1 cellular context compared by ENCODE assay signal in genomic region chr16:57041182-57042156, GRCh38.
TF ChIP-seq lines count a peak whose summit lies in the region.

No MANE protein-coding gene starts in this region.

TF ChIP-seq in GM12878, 131 proteins besides CTCF, POLR2A, EP300 and RAD21 (continued from another document and continues in another):
- TF ChIP-seq E4F1 (IDR thresholded peaks at IDR 0.05; ENCODE audit: borderline replicate concordance, partially characterized antibody) (no peak), MYC (IDR thresholded peaks at IDR 0.05; ENCODE audit: insufficient read depth, insufficient read length, insufficient replicate concordance, low read length, severe bottlenecking) (no peak), ZNF592 (IDR thresholded peaks at IDR 0.05) (no peak), EZH2 (IDR thresholded peaks at IDR 0.05; ENCODE audit: borderline replicate concordance, control insufficient read depth, low read depth, low read length) (no peak), MTA2 (IDR thresholded peaks at IDR 0.05; ENCODE audit: low read depth) (peak; percentile 61; the same call in 1 of the 2 replicates), SIN3A (IDR thresholded peaks at IDR 0.05; ENCODE audit: low read depth, low read length) (no peak), GABPA (IDR thresholded peaks at IDR 0.05; ENCODE audit: low read depth) (no peak), ZNF622 (IDR thresholded peaks at IDR 0.05) (no peak), BACH1 (IDR thresholded peaks at IDR 0.05; ENCODE audit: borderline replicate concordance) (no peak), SKIL (IDR thresholded peaks at IDR 0.05; ENCODE audit: low read depth, poor library complexity, severe bottlenecking) (no peak), ZSCAN29 (IDR thresholded peaks at IDR 0.05) (0 out of 2 replicates have a peak, but pooled peaks have one; percentile 1), KAT2A (conservative IDR thresholded peaks at IDR 0.05; ENCODE audit: control insufficient read depth, low read depth, low read length) (no peak), ESRRA (IDR thresholded peaks at IDR 0.05; ENCODE audit: low read length) (no peak), ASH2L (IDR thresholded peaks at IDR 0.05; ENCODE audit: borderline replicate concordance, low read depth) (no peak), SMC3 (IDR thresholded peaks at IDR 0.05; ENCODE audit: borderline replicate concordance, low read length) (no peak), BRCA1 (IDR thresholded peaks at IDR 0.05; ENCODE audit: low read depth, low read length) (no peak), HDAC2 (IDR thresholded peaks at IDR 0.05) (no peak), FOS (IDR thresholded peaks at IDR 0.05; ENCODE audit: borderline replicate concordance, extremely low read depth, insufficient read length) (no peak), CREB1 (IDR thresholded peaks at IDR 0.05; ENCODE audit: low read depth) (no peak), NR2F1 (conservative IDR thresholded peaks at IDR 0.05) (no peak), FOXK2 (IDR thresholded peaks at IDR 0.05) (no peak), SUZ12 (IDR thresholded peaks at IDR 0.05; ENCODE audit: unreplicated experiment) (no peak), E2F8 (IDR thresholded peaks at IDR 0.05; ENCODE audit: low read depth, partially characterized antibody) (no peak), ZNF384 (IDR thresholded peaks at IDR 0.05; ENCODE audit: borderline replicate concordance, low read depth, low read length) (no peak), HCFC1 (IDR thresholded peaks at IDR 0.05; ENCODE audit: low read length) (no peak), NR2C1 (IDR thresholded peaks at IDR 0.05) (no peak), LARP7 (IDR thresholded peaks at IDR 0.05) (no peak), JUNB (IDR thresholded peaks at IDR 0.05) (no peak), YBX1 (IDR thresholded peaks at IDR 0.05) (0 out of 2 replicates have a peak, but pooled peaks have one; percentile 81), ZBED1 (IDR thresholded peaks at IDR 0.05; ENCODE audit: borderline replicate concordance) (no peak)
- TF ChIP-seq, protein P1, sequence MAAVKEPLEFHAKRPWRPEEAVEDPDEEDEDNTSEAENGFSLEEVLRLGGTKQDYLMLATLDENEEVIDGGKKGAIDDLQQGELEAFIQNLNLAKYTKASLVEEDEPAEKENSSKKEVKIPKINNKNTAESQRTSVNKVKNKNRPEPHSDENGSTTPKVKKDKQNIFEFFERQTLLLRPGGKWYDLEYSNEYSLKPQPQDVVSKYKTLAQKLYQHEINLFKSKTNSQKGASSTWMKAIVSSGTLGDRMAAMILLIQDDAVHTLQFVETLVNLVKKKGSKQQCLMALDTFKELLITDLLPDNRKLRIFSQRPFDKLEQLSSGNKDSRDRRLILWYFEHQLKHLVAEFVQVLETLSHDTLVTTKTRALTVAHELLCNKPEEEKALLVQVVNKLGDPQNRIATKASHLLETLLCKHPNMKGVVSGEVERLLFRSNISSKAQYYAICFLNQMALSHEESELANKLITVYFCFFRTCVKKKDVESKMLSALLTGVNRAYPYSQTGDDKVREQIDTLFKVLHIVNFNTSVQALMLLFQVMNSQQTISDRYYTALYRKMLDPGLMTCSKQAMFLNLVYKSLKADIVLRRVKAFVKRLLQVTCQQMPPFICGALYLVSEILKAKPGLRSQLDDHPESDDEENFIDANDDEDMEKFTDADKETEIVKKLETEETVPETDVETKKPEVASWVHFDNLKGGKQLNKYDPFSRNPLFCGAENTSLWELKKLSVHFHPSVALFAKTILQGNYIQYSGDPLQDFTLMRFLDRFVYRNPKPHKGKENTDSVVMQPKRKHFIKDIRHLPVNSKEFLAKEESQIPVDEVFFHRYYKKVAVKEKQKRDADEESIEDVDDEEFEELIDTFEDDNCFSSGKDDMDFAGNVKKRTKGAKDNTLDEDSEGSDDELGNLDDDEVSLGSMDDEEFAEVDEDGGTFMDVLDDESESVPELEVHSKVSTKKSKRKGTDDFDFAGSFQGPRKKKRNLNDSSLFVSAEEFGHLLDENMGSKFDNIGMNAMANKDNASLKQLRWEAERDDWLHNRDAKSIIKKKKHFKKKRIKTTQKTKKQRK (IDR thresholded peaks at IDR 0.05; ENCODE audit: low read depth, low read length), result no peak
- TF ChIP-seq, protein P2, sequence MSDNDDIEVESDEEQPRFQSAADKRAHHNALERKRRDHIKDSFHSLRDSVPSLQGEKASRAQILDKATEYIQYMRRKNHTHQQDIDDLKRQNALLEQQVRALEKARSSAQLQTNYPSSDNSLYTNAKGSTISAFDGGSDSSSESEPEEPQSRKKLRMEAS (IDR thresholded peaks at IDR 0.05; ENCODE audit: low read depth, low read length), result peak; percentile 52; the same call in 1 of the 2 replicates
- TF ChIP-seq, protein P3, sequence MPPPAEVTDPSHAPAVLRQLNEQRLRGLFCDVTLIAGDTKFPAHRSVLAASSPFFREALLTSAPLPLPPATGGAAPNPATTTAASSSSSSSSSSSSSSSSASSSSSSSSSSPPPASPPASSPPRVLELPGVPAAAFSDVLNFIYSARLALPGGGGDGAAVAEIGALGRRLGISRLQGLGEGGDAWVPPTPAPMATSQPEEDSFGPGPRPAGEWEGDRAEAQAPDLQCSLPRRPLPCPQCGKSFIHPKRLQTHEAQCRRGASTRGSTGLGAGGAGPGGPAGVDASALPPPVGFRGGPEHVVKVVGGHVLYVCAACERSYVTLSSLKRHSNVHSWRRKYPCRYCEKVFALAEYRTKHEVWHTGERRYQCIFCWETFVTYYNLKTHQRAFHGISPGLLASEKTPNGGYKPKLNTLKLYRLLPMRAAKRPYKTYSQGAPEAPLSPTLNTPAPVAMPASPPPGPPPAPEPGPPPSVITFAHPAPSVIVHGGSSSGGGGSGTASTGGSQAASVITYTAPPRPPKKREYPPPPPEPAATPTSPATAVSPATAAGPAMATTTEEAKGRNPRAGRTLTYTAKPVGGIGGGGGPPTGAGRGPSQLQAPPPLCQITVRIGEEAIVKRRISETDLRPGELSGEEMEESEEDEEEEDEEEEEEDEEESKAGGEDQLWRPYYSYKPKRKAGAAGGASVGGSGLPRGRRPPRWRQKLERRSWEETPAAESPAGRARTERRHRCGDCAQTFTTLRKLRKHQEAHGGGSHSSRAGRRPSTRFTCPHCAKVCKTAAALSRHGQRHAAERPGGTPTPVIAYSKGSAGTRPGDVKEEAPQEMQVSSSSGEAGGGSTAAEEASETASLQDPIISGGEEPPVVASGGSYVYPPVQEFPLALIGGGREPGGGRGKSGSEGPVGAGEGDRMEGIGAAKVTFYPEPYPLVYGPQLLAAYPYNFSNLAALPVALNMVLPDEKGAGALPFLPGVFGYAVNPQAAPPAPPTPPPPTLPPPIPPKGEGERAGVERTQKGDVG (CRISPR knock-in tag; IDR thresholded peaks at IDR 0.05), result no peak
- TF ChIP-seq, protein P4, sequence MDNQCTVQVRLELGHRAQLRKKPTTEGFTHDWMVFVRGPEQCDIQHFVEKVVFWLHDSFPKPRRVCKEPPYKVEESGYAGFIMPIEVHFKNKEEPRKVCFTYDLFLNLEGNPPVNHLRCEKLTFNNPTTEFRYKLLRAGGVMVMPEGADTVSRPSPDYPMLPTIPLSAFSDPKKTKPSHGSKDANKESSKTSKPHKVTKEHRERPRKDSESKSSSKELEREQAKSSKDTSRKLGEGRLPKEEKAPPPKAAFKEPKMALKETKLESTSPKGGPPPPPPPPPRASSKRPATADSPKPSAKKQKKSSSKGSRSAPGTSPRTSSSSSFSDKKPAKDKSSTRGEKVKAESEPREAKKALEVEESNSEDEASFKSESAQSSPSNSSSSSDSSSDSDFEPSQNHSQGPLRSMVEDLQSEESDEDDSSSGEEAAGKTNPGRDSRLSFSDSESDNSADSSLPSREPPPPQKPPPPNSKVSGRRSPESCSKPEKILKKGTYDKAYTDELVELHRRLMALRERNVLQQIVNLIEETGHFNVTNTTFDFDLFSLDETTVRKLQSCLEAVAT (IDR thresholded peaks at IDR 0.05), result peak; percentile 83
- TF ChIP-seq, protein P5, sequence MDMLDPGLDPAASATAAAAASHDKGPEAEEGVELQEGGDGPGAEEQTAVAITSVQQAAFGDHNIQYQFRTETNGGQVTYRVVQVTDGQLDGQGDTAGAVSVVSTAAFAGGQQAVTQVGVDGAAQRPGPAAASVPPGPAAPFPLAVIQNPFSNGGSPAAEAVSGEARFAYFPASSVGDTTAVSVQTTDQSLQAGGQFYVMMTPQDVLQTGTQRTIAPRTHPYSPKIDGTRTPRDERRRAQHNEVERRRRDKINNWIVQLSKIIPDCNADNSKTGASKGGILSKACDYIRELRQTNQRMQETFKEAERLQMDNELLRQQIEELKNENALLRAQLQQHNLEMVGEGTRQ (IDR thresholded peaks at IDR 0.05; ENCODE audit: borderline replicate concordance, low read depth, low read length), result no peak
